ENCODE assay signal across 12 cellular contexts in genomic region chr5:21654-22233, GRCh38.
A peak's percentile ranks its signal among the peaks of the same experiment; 100 is the strongest.
DNase-seq lines count a peak whose midpoint lies in the region; ATAC-seq and TF ChIP-seq lines count a peak whose summit lies in the region.
"Had no signal": no experiment of that assay in that cellular context is flagged by ENCODE, and none has a peak within 500 bp of the region (broad histone marks: within the 10 kb centered on the region; RNA-seq: fewer than 3 reads in every experiment).

No MANE protein-coding gene starts in this region.

- no peak for TF ChIP-seq POLR2A in transverse colon (IDR thresholded peaks at IDR 0.05)

- CTCF ChIA-PET in PC-3 (lab: Charles Lee) = no interaction called here

- no peaks in the 10 kb centered on the region for H3K9me3 ChIP-seq in heart right ventricle
- H3K9me3 ChIP-seq in PC-3 (ENCODE audit: low read length) = no peaks in the 10 kb centered on the region
- H3K9me3 ChIP-seq in transverse colon = no peaks in the 10 kb centered on the region
- H3K9me3 ChIP-seq: BLaER1 treated with 17β-estradiol and CSF1 and Interleukin-3, amounts not matched to agents 10 nM and 100 nM had no signal

- no peaks in the 10 kb centered on the region for H3K36me3 ChIP-seq in heart right ventricle
- no peaks in the 10 kb centered on the region; the same call in 1 of the 2 replicates for H3K36me3 ChIP-seq in PC-3 (ENCODE audit: low read depth, low read length)
- no peaks in the 10 kb centered on the region for H3K36me3 ChIP-seq in transverse colon
- H3K36me3 ChIP-seq: BLaER1 treated with 17β-estradiol and CSF1 and Interleukin-3, amounts not matched to agents 10 nM and 100 nM had no signal

- TF ChIP-seq CTCF in heart right ventricle (IDR thresholded peaks at IDR 0.05) (peak in 7 of 9 donors; percentile 11 to 38 (median 33)), PC-3 (conservative IDR thresholded peaks at IDR 0.05; ENCODE audit: low read depth, low read length) (peak; percentile 66), transverse colon (IDR thresholded peaks at IDR 0.05) (peak in 3 of 5 experiments; percentile 13 to 21 (median 13)), CD14-positive monocyte (IDR thresholded peaks at IDR 0.05) (no peak)

- H3K4me2 ChIP-seq in PC-3 (ENCODE audit: low read length) = peak overlapping the region; percentile 70

- H3K9me3 Mint-ChIP-seq in CD14-positive monocyte = peaks cover 0 to 3% (median 0%) of the 10 kb centered on the region in 7 donors
- H3K9me3 Mint-ChIP-seq: activated T-helper 2 cell treated with anti-CD3 and anti-CD28 coated beads, Interferon-gamma antibody, Interleukin-2, Interleukin-4, amounts not matched to agents 10 μg/mL and 5 μg/mL and 100 μg/mL, durations not matched to agents 14 hours and 24 hours and 36 hours had no signal

- no peak overlapping the region for H3K4me3 Mint-ChIP-seq in CD14-positive monocyte

- H3K9ac ChIP-seq in PC-3 (ENCODE audit: low read length) = no peak overlapping the region
- H3K9ac ChIP-seq: BLaER1 treated with 17β-estradiol and CSF1 and Interleukin-3, amounts not matched to agents 10 nM and 100 nM had no signal

- no peaks in the 10 kb centered on the region for H3K79me2 ChIP-seq in PC-3 (ENCODE audit: low read length)

- no peak overlapping the region for H3K27ac ChIP-seq in heart right ventricle
- H3K27ac ChIP-seq in PC-3 (ENCODE audit: low read length) = no peak overlapping the region
- no peak overlapping the region for H3K27ac ChIP-seq in transverse colon
- H3K27ac ChIP-seq: BLaER1 treated with 17β-estradiol and CSF1 and Interleukin-3, amounts not matched to agents 10 nM and 100 nM had no signal

- H3F3A ChIP-seq in PC-3 (ENCODE audit: low read length, unreplicated experiment) = no peaks in the 10 kb centered on the region

- POLR2A ChIA-PET in PC-3 (lab: Charles Lee; ENCODE audit: unreplicated experiment) = no interaction called here

- no peaks in the 10 kb centered on the region for H3K4me1 Mint-ChIP-seq in CD14-positive monocyte

- in situ Hi-C loops in transverse colon (cut with MboI; ENCODE audit: low pct_ligation_motif_present in 1 of 4, low pct_unique_long_range_greater_than_20kb in 1 of 4, low sequenced_read_pairs in 3 of 4) = no loop called here

- no peaks in the 10 kb centered on the region for H4K20me1 ChIP-seq in PC-3 (ENCODE audit: low read length)
- H4K20me1 ChIP-seq: BLaER1 treated with 17β-estradiol and CSF1 and Interleukin-3, amounts not matched to agents 10 nM and 100 nM had no signal

- TF ChIP-seq EP300 in transverse colon (IDR thresholded peaks at IDR 0.05; ENCODE audit: low read depth) = no peak

- no TSS peak for BruUV-seq in PC-3 (replicated peaks; lab: Mats Ljungman, UMichigan)

- peaks cover 8 to 35% (median 23%) of the 10 kb centered on the region in 3 donors for H3K27me3 Mint-ChIP-seq in CD14-positive monocyte (ENCODE audit: low read depth in 3 of 3)

- peak overlapping the region; percentile 56; the same call in 1 of the 2 replicates for H2AFZ ChIP-seq in PC-3 (ENCODE audit: low read length)

- H3K4me3 ChIP-seq in heart right ventricle = no peak overlapping the region
- H3K4me3 ChIP-seq in PC-3 (ENCODE audit: low read length) = 0 out of 2 replicates have a peak overlapping the region, but pooled peaks have one; percentile 30
- H3K4me3 ChIP-seq in transverse colon = no peak overlapping the region
- H3K4me3 ChIP-seq: BLaER1 treated with 17β-estradiol and CSF1 and Interleukin-3, amounts not matched to agents 10 nM and 100 nM had no signal

- no peak overlapping the region for H3K27ac Mint-ChIP-seq in CD14-positive monocyte
- H3K27ac Mint-ChIP-seq: activated T-helper 2 cell treated with anti-CD3 and anti-CD28 coated beads, Interferon-gamma antibody, Interleukin-2, Interleukin-4, amounts not matched to agents 10 μg/mL and 5 μg/mL and 100 μg/mL, durations not matched to agents 14 hours and 24 hours and 36 hours had no signal

- ATAC-seq in heart right ventricle (no peak), PC-3 (peak; percentile 45), GM18520 (IDR thresholded peaks at IDR 0.05; ENCODE audit: unreplicated experiment) (no peak)
- ATAC-seq: stimulated activated naive CD8-positive, alpha-beta T cell treated with anti-CD3 and anti-CD28 coated beads, Interleukin-15, Interleukin-2, amounts not matched to agents 100 U/mL and 50 U/mL, for 24 hours had no signal

- H3K27me3 ChIP-seq in heart right ventricle (peaks cover 0 to 17% (median 3%) of the 10 kb centered on the region in 7 donors), PC-3 (ENCODE audit: low read length) (0 out of 2 replicates have a peak, but pooled peaks cover 2% of the 10 kb centered on the region), transverse colon (peaks cover 3% of the 10 kb centered on the region)
- H3K27me3 ChIP-seq: BLaER1 treated with 17β-estradiol and CSF1 and Interleukin-3, amounts not matched to agents 10 nM and 100 nM had no signal

- H3K4me1 ChIP-seq in heart right ventricle (no peaks in the 10 kb centered on the region), PC-3 (ENCODE audit: insufficient read depth, low read length) (no peaks in the 10 kb centered on the region), transverse colon (no peaks in the 10 kb centered on the region)

- H3K36me3 Mint-ChIP-seq in CD14-positive monocyte = no peaks in the 10 kb centered on the region

- H3K9me2 ChIP-seq in PC-3 (replicated peaks; ENCODE audit: low read length) = no peaks in the 10 kb centered on the region

- intact Hi-C loops in heart right ventricle (cut with DNase I) (no loop called here), cardiac septum (cut with DNase I) (no loop called here), PC-3 (cut with micrococcal nuclease) (no loop called here), transverse colon (cut with DNase I; ENCODE audit: low total_unique reads) (no loop called here), CD14-positive monocyte (cut with micrococcal nuclease) (no loop called here)

- no peak for DNase-seq in heart right ventricle
- no peak for DNase-seq in cardiac septum (ENCODE audit: low spot score)
- DNase-seq in PC-3 = peak; percentile 62
- DNase-seq in fibroblast of peridontal ligament (ENCODE audit: extremely low read depth) = peak; percentile 27
- no peak for DNase-seq in transverse colon
- DNase-seq in DMS 273 treated with DMSO at 0.1 percent for 48 hours (lab: John Stamatoyannopoulos, UW) = no peak
- no peak for DNase-seq in CD14-positive monocyte (ENCODE audit: low spot score)
- DNase-seq: NCI-H446 treated with DMSO at 0.1 percent for 48 hours; stimulated activated naive CD8-positive, alpha-beta T cell treated with anti-CD3 and anti-CD28 coated beads, Interleukin-15, Interleukin-2, amounts not matched to agents 100 U/mL and 50 U/mL, for 24 hours had no signal

- 31 to 40% methylated on average over 5 of the region's 5 CpGs for WGBS in heart right ventricle, 2 donors
- WGBS in transverse colon (ENCODE audit: low coverage in 1 of 2), 2 donors = 24 to 58% methylated on average over 4 to 5 of the region's 5 CpGs

Comparison
In these comparisons a context has a peak if more than half of its experiments do, and no peak if none do; other contexts are left out.
1. DNase-seq: peak in PC-3 (single experiment) and fibroblast of peridontal ligament (single experiment); none in heart right ventricle (0 of 2), cardiac septum (single experiment), transverse colon (single experiment), DMS 273 treated with DMSO at 0.1 percent for 48 hours (single experiment) and CD14-positive monocyte (single experiment).